In genomic region chr4:82542642-82543041, GRCh38 we compare ENCODE assay signal across 28 cellular contexts. TPM values are rescaled to one million over a fixed set of nuclear protein-coding genes. Genes with fewer than 3 reads are reported as not detected.
"Had no signal": no experiment of that assay in that cellular context is flagged by ENCODE, and none has a peak within 500 bp of the region (broad histone marks: within the 10 kb centered on the region; RNA-seq: fewer than 3 reads in every experiment).

No MANE protein-coding gene starts in this region.

- H3K36me3 ChIP-seq: adrenal gland, breast epithelium, SJCRH30 had no signal

- ATAC-seq: activated CD8-positive, alpha-beta T cell treated with anti-CD3 and anti-CD28 coated beads, Interleukin-2, amount 10 ng/mL, durations not matched to agents 7 days and 5 days; activated naive CD4-positive, alpha-beta T cell treated with anti-CD3 and anti-CD28 coated beads, Interleukin-2, amount 50 U/mL, for 72 hours; body of pancreas had no signal

- DNase-seq: activated CD4-positive, alpha-beta T cell treated with anti-CD3 and anti-CD28 coated beads, Interleukin-2, amount 10 ng/mL, durations not matched to agents 7 days and 5 days; activated CD4-positive, alpha-beta T cell treated with anti-CD3 and anti-CD28 coated beads, Interleukin-2, amount 50 U/mL, for 48 hours; activated CD8-positive, alpha-beta T cell treated with anti-CD3 and anti-CD28 coated beads, Interleukin-2, amount 10 ng/mL, durations not matched to agents 7 days and 5 days; activated gamma-delta T cell; activated naive CD4-positive, alpha-beta T cell treated with Interleukin-2 at 50 U/mL for 16 hours; activated T-cell treated with anti-CD3 and anti-CD28 coated beads, Interleukin-2, amount 50 U/mL, for 24 hours; adrenal gland; body of pancreas; NCI-H1092 treated with DMSO at 0.1 percent for 48 hours; NCI-H1417; NCI-H146; NCI-H187; NCI-H2081 treated with DMSO at 0.1 percent for 48 hours; NCI-H226; NCI-H446 treated with DMSO at 0.1 percent for 48 hours; NCI-H526; NCI-H748 treated with DMSO at 0.1 percent for 48 hours; NK-92 treated with Interleukin-12 subunit alpha and Interleukin-12 subunit beta, amount 100 ng/mL, for 24 hours; SHP77; SJCRH30; T1000 had no signal

- H3K27me3 ChIP-seq: adrenal gland, body of pancreas, breast epithelium, SJCRH30 had no signal

- FAIRE-seq: astrocyte had no signal

- H3K27ac ChIP-seq: adrenal gland, body of pancreas, breast epithelium, SJCRH30, SK-N-MC had no signal

- H3K9me3 ChIP-seq: adrenal gland, body of pancreas, breast epithelium had no signal

- H3K4me3 ChIP-seq: adrenal gland, body of pancreas, breast epithelium, SJCRH30, SK-N-MC had no signal

- H3K4me1 ChIP-seq: adrenal gland, body of pancreas, breast epithelium, SJCRH30 had no signal

RNA-seq across cellular contexts. Expression of gene TMEM150C, which starts 19.1 kb away (rescaled TPM):
- total RNA-seq: activated CD4-positive, alpha-beta T cell treated with anti-CD3 and anti-CD28 coated beads, Interleukin-2, amount 10 ng/mL, durations not matched to agents 7 days and 5 days; activated CD8-positive, alpha-beta T cell treated with anti-CD3 and anti-CD28 coated beads, Interleukin-2, amount 10 ng/mL, durations not matched to agents 7 days and 5 days; activated naive CD4-positive, alpha-beta T cell treated with anti-CD3 and anti-CD28 coated beads, Interleukin-2, amount 50 U/mL, for 72 hours; activated T-helper 2 cell treated with anti-CD3 and anti-CD28 coated beads, Interferon-gamma antibody, Interleukin-2, Interleukin-4, amounts not matched to agents 10 μg/mL and 5 μg/mL and 100 μg/mL, durations not matched to agents 14 hours and 24 hours and 36 hours; T-helper 1 cell treated with Interleukin-12 subunit alpha and Interleukin-12 subunit beta and Interleukin-4 antibody, amounts not matched to agents 30 ng/mL and 1 ng/mL, for 36 hours; T-helper 2 cell treated with Interferon-gamma antibody and Interleukin-4, amounts not matched to agents 100 ng/mL and 5 ng/mL, for 36 hours had no signal
